In genomic region chr21:21412096-21412495, GRCh38 we compare ENCODE assay signal across 3 cellular contexts.
TF ChIP-seq lines count a peak whose summit lies in the region.

No MANE protein-coding gene starts in this region.

TF ChIP-seq in SK-N-SH treated with all-trans-retinoic acid at 6 μM for 48 hours, 23 proteins besides CTCF, POLR2A, EP300 and RAD21 (continues in another document):
- no peak for TF ChIP-seq PATZ1 (CRISPR knock-in tag; IDR thresholded peaks at IDR 0.05; ENCODE audit: borderline replicate concordance)
- TF ChIP-seq RARB (CRISPR knock-in tag; IDR thresholded peaks at IDR 0.05): no peak
- no peak for TF ChIP-seq ZNF565 (CRISPR knock-in tag; conservative IDR thresholded peaks at IDR 0.05; ENCODE audit: low read depth)
- TF ChIP-seq GLIS3 (CRISPR knock-in tag; IDR thresholded peaks at IDR 0.05): no peak
- TF ChIP-seq SNAI2 (CRISPR knock-in tag; IDR thresholded peaks at IDR 0.05): no peak
- no peak for TF ChIP-seq CREB5 (CRISPR knock-in tag; IDR thresholded peaks at IDR 0.05; ENCODE audit: low read depth)
- TF ChIP-seq CSRNP3 (CRISPR knock-in tag; IDR thresholded peaks at IDR 0.05): no peak
- no peak for TF ChIP-seq ZFP3 (CRISPR knock-in tag; IDR thresholded peaks at IDR 0.05)
- TF ChIP-seq TOX (CRISPR knock-in tag; IDR thresholded peaks at IDR 0.05; ENCODE audit: borderline replicate concordance): no peak
- no peak for TF ChIP-seq BACH2 (CRISPR knock-in tag; IDR thresholded peaks at IDR 0.05; ENCODE audit: borderline replicate concordance)

TF ChIP-seq in SK-N-SH, 30 proteins besides CTCF, POLR2A, EP300 and RAD21 (continued from another document):
- no peak for TF ChIP-seq TEAD4 (IDR thresholded peaks at IDR 0.05; ENCODE audit: borderline replicate concordance, insufficient read depth)
- no peak for TF ChIP-seq PBX3 (IDR thresholded peaks at IDR 0.05)
- TF ChIP-seq MXI1 (IDR thresholded peaks at IDR 0.05; ENCODE audit: low read depth, low read length): no peak
- TF ChIP-seq ELF1 (IDR thresholded peaks at IDR 0.05): no peak
- TF ChIP-seq MEF2A (IDR thresholded peaks at IDR 0.05; ENCODE audit: borderline replicate concordance, low read depth): no peak
- TF ChIP-seq SMC3 (IDR thresholded peaks at IDR 0.05; ENCODE audit: low read depth, low read length): no peak
- no peak for TF ChIP-seq POLR2AphosphoS5 (IDR thresholded peaks at IDR 0.05; ENCODE audit: low read depth, low read length)
- no peak for TF ChIP-seq FOSL2 (IDR thresholded peaks at IDR 0.05; ENCODE audit: borderline replicate concordance, low read depth)
- no peak for TF ChIP-seq ZBTB33 (IDR thresholded peaks at IDR 0.05; ENCODE audit: borderline replicate concordance, low read depth)

TF ChIP-seq in H1, 55 proteins besides CTCF, POLR2A, EP300 and RAD21:
- TF ChIP-seq POU5F1 (IDR thresholded peaks at IDR 0.05; ENCODE audit: low read depth, low read length) (no peak), FOSL1 (IDR thresholded peaks at IDR 0.05; ENCODE audit: insufficient read depth, low read depth, low read length) (no peak), KDM5A (IDR thresholded peaks at IDR 0.05; ENCODE audit: low read length) (no peak), SP1 (IDR thresholded peaks at IDR 0.05; ENCODE audit: low read depth, low read length) (no peak), BACH1 (IDR thresholded peaks at IDR 0.05; ENCODE audit: low read length) (no peak), TBP (IDR thresholded peaks at IDR 0.05; ENCODE audit: low read depth, low read length) (no peak), CHD7 (IDR thresholded peaks at IDR 0.05; ENCODE audit: insufficient replicate concordance, low read length) (no peak), CHD1 (IDR thresholded peaks at IDR 0.05; ENCODE audit: low read depth, low read length) (no peak), SIX5 (IDR thresholded peaks at IDR 0.05; ENCODE audit: low read depth, low read length) (no peak), CEBPB (IDR thresholded peaks at IDR 0.05; ENCODE audit: low read depth, low read length) (no peak)
